ENCODE assay signal across 20 cellular contexts in the genomic region with DNA sequence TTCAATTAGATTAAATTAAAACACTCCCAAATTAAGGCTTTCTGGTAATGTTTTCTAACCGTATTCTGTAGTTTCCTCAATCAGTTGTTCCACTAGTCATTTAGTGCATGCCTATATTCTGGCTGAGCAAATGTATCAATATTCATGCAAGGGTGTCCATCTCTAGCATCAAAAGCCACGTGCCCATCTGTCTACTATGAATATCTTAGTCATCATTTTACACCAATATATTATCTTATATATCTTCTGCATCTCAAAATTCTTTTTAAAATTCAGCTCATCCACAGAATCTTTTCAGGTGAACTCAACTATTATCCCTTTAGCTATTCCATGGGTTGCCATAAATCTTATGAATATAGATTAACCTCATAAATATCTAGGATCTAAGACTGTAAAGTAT.
DNase-seq lines count a peak whose midpoint lies in the region; ATAC-seq and TF ChIP-seq lines count a peak whose summit lies in the region.
"Had no signal": no experiment of that assay in that cellular context is flagged by ENCODE, and none has a peak within 500 bp of the region (broad histone marks: within the 10 kb centered on the region; RNA-seq: fewer than 3 reads in every experiment).

No MANE protein-coding gene starts in this region.

- DNase-seq in activated CD4-positive, alpha-beta T cell treated with anti-CD3 and anti-CD28 coated beads, Interleukin-2, amount 10 ng/mL, durations not matched to agents 24 days and 14 days, result peak; percentile 3
- no peak for DNase-seq in activated CD4-positive, alpha-beta T cell treated with anti-CD3 and anti-CD28 coated beads for 4 hours
- no peak for DNase-seq in IMR-90
- DNase-seq in T-cell, result no peak
- DNase-seq in trophoblast cell, result no peak
- no peak for DNase-seq in A172 (ENCODE audit: low spot score)
- no peak for DNase-seq in gastrocnemius medialis
- DNase-seq: C1 segment of cervical spinal cord, DMS 273 treated with DMSO at 0.1 percent for 48 hours, DMS79, EL, GDM1, H9 had no signal

- ATAC-seq in IMR-90 (ENCODE audit: low read depth) (no peak), T-cell (replicated peaks in 1 of 4) (no peak), gastrocnemius medialis (no peak), GM21619 (IDR thresholded peaks at IDR 0.05; ENCODE audit: unreplicated experiment) (no peak)
- ATAC-seq: GM12878, GM23338, HCT116 had no signal

- H3K36me3 ChIP-seq in IMR-90 (ENCODE audit: control insufficient read depth, insufficient read depth, low read length), result no peaks in the 10 kb centered on the region
- no peaks in the 10 kb centered on the region for H3K36me3 ChIP-seq in trophoblast cell (ENCODE audit: control insufficient read depth in 1 of 2, insufficient read depth in 2 of 2, low read length in 2 of 2)
- H3K36me3 ChIP-seq in gastrocnemius medialis, result no peaks in the 10 kb centered on the region

- in situ Hi-C loops in IMR-90 (cut with MboI; ENCODE audit: low sequenced_read_pairs) (no loop called here), gastrocnemius medialis (cut with MboI; ENCODE audit: low sequenced_read_pairs in 4 of 4) (no loop called here)

- H3K4me3 ChIP-seq in IMR-90 (ENCODE audit: insufficient read depth, low read depth, low read length), result no peak overlapping the region
- H3K4me3 ChIP-seq in trophoblast cell (ENCODE audit: low read depth, low read length), result no peak overlapping the region
- no peak overlapping the region for H3K4me3 ChIP-seq in gastrocnemius medialis
- H3K4me3 ChIP-seq: GM12878, GM23338 had no signal

- H3K18ac ChIP-seq in IMR-90 (ENCODE audit: low read depth, low read length) (no peak overlapping the region), trophoblast cell (ENCODE audit: low read length) (no peak overlapping the region)

- intact Hi-C loops in activated CD4-positive, alpha-beta T cell treated with anti-CD3 and anti-CD28 coated beads, Interleukin-2, amount 10 ng/mL, durations not matched to agents 24 days and 14 days (cut with micrococcal nuclease), result no loop called here
- intact Hi-C loops in IMR-90 (cut with micrococcal nuclease), result no loop called here
- intact Hi-C loops in gastrocnemius medialis (cut with DNase I; ENCODE audit: low total_unique reads), result no loop called here

- no peak for TF ChIP-seq RAD21 in IMR-90 (IDR thresholded peaks at IDR 0.05; ENCODE audit: low read length)

- H2BK15ac ChIP-seq in IMR-90 (ENCODE audit: low read depth, low read length), result no peak overlapping the region

- no peak overlapping the region for H4K5ac ChIP-seq in IMR-90 (ENCODE audit: low read depth, low read length)

- H3K79me1 ChIP-seq in IMR-90 (ENCODE audit: low read depth in 1 of 2, low read length in 2 of 2) (peaks cover 3 to 7% of the 10 kb centered on the region in 2 experiments; a peak in 2 of 4 replicates), trophoblast cell (ENCODE audit: low read length) (peaks cover 6% of the 10 kb centered on the region)

- H3K56ac ChIP-seq in IMR-90 (ENCODE audit: extremely low read depth, insufficient read depth, low read length), result no peak overlapping the region

- H4K20me1 ChIP-seq in IMR-90 (ENCODE audit: insufficient read depth, low read length), result no peaks in the 10 kb centered on the region

- H4K12ac ChIP-seq in trophoblast cell (ENCODE audit: low read depth, low read length), result no peak overlapping the region

- POLR2A ChIA-PET in IMR-90 (lab: Charles Lee; ENCODE audit: unreplicated experiment), result interaction anchor here (0.6 kb wide), 1 partner anchor 15 kb away, joined by 3 read pairs; no protein-coding TSS in a partner anchor
- POLR2A ChIA-PET in T-cell (lab: Charles Lee), result interaction anchor here in 1 of 2 donors (0.5 kb wide), 1 partner anchor 247 kb away, joined by 3 read pairs; no protein-coding TSS in a partner anchor

- H2AFZ ChIP-seq in IMR-90 (replicated peaks; ENCODE audit: low read length, poor library complexity) (no peak overlapping the region), trophoblast cell (ENCODE audit: insufficient read depth, low read length, poor library complexity) (no peak overlapping the region)
- H2AFZ ChIP-seq: GM23338 had no signal

- CTCF ChIA-PET in IMR-90 (lab: Yijun Ruan, JAX), result interaction anchor here (1.0 kb wide), 1 partner anchor 18 kb away, joined by 3 read pairs; no protein-coding TSS in a partner anchor
- CTCF ChIA-PET in T-cell (lab: Charles Lee), result no interaction called here

- H3K4me1 Mint-ChIP-seq in activated CD4-positive, alpha-beta T cell treated with anti-CD3 and anti-CD28 coated beads, Interleukin-2, amount 10 ng/mL, durations not matched to agents 24 days and 14 days, result peaks cover 18% of the 10 kb centered on the region
- peaks cover 26 to 38% (median 31%) of the 10 kb centered on the region in 3 donors for H3K4me1 Mint-ChIP-seq in T-cell
- H3K4me1 Mint-ChIP-seq: H9 had no signal

- H3K14ac ChIP-seq in IMR-90 (replicated peaks; ENCODE audit: low read depth, low read length) (no peak overlapping the region), trophoblast cell (ENCODE audit: low read length) (no peak overlapping the region)

- TF ChIP-seq CTCF in IMR-90 (conservative IDR thresholded peaks at IDR 0.05; ENCODE audit: low read depth, low read length), result no peak
- no peak for TF ChIP-seq CTCF in gastrocnemius medialis (IDR thresholded peaks at IDR 0.05 in 4 of 5, conservative IDR thresholded peaks at IDR 0.05 in 1 of 5)

- dilution Hi-C loops in IMR-90 (cut with HindIII; ENCODE audit: low sequenced_read_pairs, unreplicated experiment), result no loop called here

- H3K4me2 ChIP-seq in IMR-90 (ENCODE audit: low read depth, low read length) (no peak overlapping the region), trophoblast cell (ENCODE audit: low read length) (no peak overlapping the region)
- H3K4me2 ChIP-seq: GM23338 had no signal

- no peak overlapping the region for H3K4me3 Mint-ChIP-seq in activated CD4-positive, alpha-beta T cell treated with anti-CD3 and anti-CD28 coated beads, Interleukin-2, amount 10 ng/mL, durations not matched to agents 24 days and 14 days
- no peak overlapping the region for H3K4me3 Mint-ChIP-seq in T-cell
- H3K4me3 Mint-ChIP-seq: CD4-positive, CD25-positive, alpha-beta regulatory T cell; CD8-positive, alpha-beta memory T cell; GM23338; H9 had no signal

- H3K27ac ChIP-seq in IMR-90 (ENCODE audit: insufficient read depth, low read length) (no peak overlapping the region), trophoblast cell (ENCODE audit: low read depth, low read length) (peak overlapping the region; percentile 73), gastrocnemius medialis (no peak overlapping the region)
- H3K27ac ChIP-seq: 22Rv1 had no signal

- no peak overlapping the region for H2BK12ac ChIP-seq in trophoblast cell (ENCODE audit: low read length)

- H3K27me3 ChIP-seq in IMR-90 (ENCODE audit: control insufficient read depth, insufficient read depth, low read length) (no peaks in the 10 kb centered on the region), trophoblast cell (ENCODE audit: insufficient read depth, low read length) (no peaks in the 10 kb centered on the region), gastrocnemius medialis (no peaks in the 10 kb centered on the region)

- H3K9me3 ChIP-seq in IMR-90 (ENCODE audit: control insufficient read depth, insufficient read depth, low read length), result no peaks in the 10 kb centered on the region
- H3K9me3 ChIP-seq in trophoblast cell (ENCODE audit: insufficient read depth, low read depth, low read length), result no peaks in the 10 kb centered on the region
- H3K9me3 ChIP-seq in gastrocnemius medialis, result no peaks in the 10 kb centered on the region

- H3K4ac ChIP-seq in IMR-90 (ENCODE audit: low read depth, low read length), result no peak overlapping the region
- no peak overlapping the region for H3K4ac ChIP-seq in trophoblast cell (ENCODE audit: low read depth, low read length)

- no peak overlapping the region for H2BK120ac ChIP-seq in IMR-90 (ENCODE audit: low read depth, low read length)
- H2BK120ac ChIP-seq in trophoblast cell (ENCODE audit: insufficient read depth, low read length, poor library complexity), result no peak overlapping the region

- H3K27ac Mint-ChIP-seq in activated CD4-positive, alpha-beta T cell treated with anti-CD3 and anti-CD28 coated beads, Interleukin-2, amount 10 ng/mL, durations not matched to agents 24 days and 14 days, result no peak overlapping the region
- peak overlapping the region; percentile 48 to 72 for H3K27ac Mint-ChIP-seq in T-cell
- H3K27ac Mint-ChIP-seq: CD4-positive, CD25-positive, alpha-beta regulatory T cell; CD8-positive, alpha-beta memory T cell; GM23338; H9 had no signal

- no CpG with 5 or more reads among the region's 2 CpGs for WGBS in IMR-90 (ENCODE audit: extremely low coverage in 2 of 2, insufficient read length in 1 of 2), 2 experiments
- WGBS in trophoblast cell (ENCODE audit: extremely low coverage, insufficient coverage, insufficient read length), result no CpG with 5 or more reads among the region's 2 CpGs

- H2BK5ac ChIP-seq in IMR-90 (ENCODE audit: low read depth, low read length, poor library complexity, severe bottlenecking), result no peak overlapping the region
- no peak overlapping the region for H2BK5ac ChIP-seq in trophoblast cell (ENCODE audit: low read depth, low read length, poor library complexity)

- H3K23ac ChIP-seq in IMR-90 (ENCODE audit: low read depth, low read length) (no peak overlapping the region), trophoblast cell (ENCODE audit: low read length) (no peak overlapping the region)

- TF ChIP-seq POLR2A in IMR-90 (IDR thresholded peaks at IDR 0.05; ENCODE audit: low read depth, low read length), result no peak
- TF ChIP-seq POLR2A in gastrocnemius medialis (IDR thresholded peaks at IDR 0.05), result no peak

- H4K91ac ChIP-seq in IMR-90 (ENCODE audit: insufficient read depth, low read depth, low read length) (no peak overlapping the region), trophoblast cell (ENCODE audit: low read depth, low read length) (no peak overlapping the region)

- no peak overlapping the region for H2BK20ac ChIP-seq in IMR-90 (ENCODE audit: low read depth, low read length)

- H3K36me3 Mint-ChIP-seq in activated CD4-positive, alpha-beta T cell treated with anti-CD3 and anti-CD28 coated beads, Interleukin-2, amount 10 ng/mL, durations not matched to agents 24 days and 14 days (ENCODE audit: low read depth), result peaks cover 4% of the 10 kb centered on the region
- H3K36me3 Mint-ChIP-seq in T-cell, result no peaks in the 10 kb centered on the region
- H3K36me3 Mint-ChIP-seq: CD4-positive, CD25-positive, alpha-beta regulatory T cell; CD8-positive, alpha-beta memory T cell had no signal

- H3K9me1 ChIP-seq in IMR-90 (ENCODE audit: insufficient read depth, low read length), result no peaks in the 10 kb centered on the region

- no peaks in the 10 kb centered on the region for H3K4me1 ChIP-seq in IMR-90 (ENCODE audit: control insufficient read depth, insufficient read depth, low read length)
- peaks cover 0 to 2% of the 10 kb centered on the region in 2 experiments for H3K4me1 ChIP-seq in trophoblast cell (ENCODE audit: control insufficient read depth in 1 of 2, insufficient read depth in 2 of 2, low read length in 2 of 2)
- no peaks in the 10 kb centered on the region for H3K4me1 ChIP-seq in gastrocnemius medialis

- no peak overlapping the region for H3K9ac ChIP-seq in IMR-90 (ENCODE audit: low read depth, low read length)
- H3K9ac ChIP-seq in trophoblast cell (ENCODE audit: low read length), result no peak overlapping the region

- H2AK9ac ChIP-seq in IMR-90 (replicated peaks; ENCODE audit: low read depth, low read length, poor library complexity), result no peak overlapping the region

- no peaks in the 10 kb centered on the region for H3K27me3 Mint-ChIP-seq in activated CD4-positive, alpha-beta T cell treated with anti-CD3 and anti-CD28 coated beads, Interleukin-2, amount 10 ng/mL, durations not matched to agents 24 days and 14 days
- H3K27me3 Mint-ChIP-seq in T-cell, result no peaks in the 10 kb centered on the region
- H3K27me3 Mint-ChIP-seq: CD4-positive, CD25-positive, alpha-beta regulatory T cell; CD8-positive, alpha-beta memory T cell had no signal

- BruUV-seq in IMR-90 (replicated peaks; lab: Mats Ljungman, UMichigan), result no TSS peak

- H3K9me3 Mint-ChIP-seq in activated CD4-positive, alpha-beta T cell treated with anti-CD3 and anti-CD28 coated beads, Interleukin-2, amount 10 ng/mL, durations not matched to agents 24 days and 14 days, result peaks cover 13% of the 10 kb centered on the region
- no peaks in the 10 kb centered on the region for H3K9me3 Mint-ChIP-seq in T-cell
- H3K9me3 Mint-ChIP-seq: CD8-positive, alpha-beta memory T cell; GM23338; H9 had no signal

- no peaks in the 10 kb centered on the region for H3K79me2 ChIP-seq in trophoblast cell (ENCODE audit: control insufficient read depth, insufficient read depth, low read length, poor library complexity)

- no peak overlapping the region for H4K8ac ChIP-seq in IMR-90 (ENCODE audit: low read depth in 2 of 2, low read length in 2 of 2)
- H4K8ac ChIP-seq in trophoblast cell (ENCODE audit: low read depth, low read length), result no peak overlapping the region

- H2AK5ac ChIP-seq in IMR-90 (ENCODE audit: low read depth, low read length), result no peak overlapping the region
- H2AK5ac ChIP-seq in trophoblast cell (ENCODE audit: low read length), result no peak overlapping the region
